Comparison of ENCODE assay signal across 18 cellular contexts in the genomic region with DNA sequence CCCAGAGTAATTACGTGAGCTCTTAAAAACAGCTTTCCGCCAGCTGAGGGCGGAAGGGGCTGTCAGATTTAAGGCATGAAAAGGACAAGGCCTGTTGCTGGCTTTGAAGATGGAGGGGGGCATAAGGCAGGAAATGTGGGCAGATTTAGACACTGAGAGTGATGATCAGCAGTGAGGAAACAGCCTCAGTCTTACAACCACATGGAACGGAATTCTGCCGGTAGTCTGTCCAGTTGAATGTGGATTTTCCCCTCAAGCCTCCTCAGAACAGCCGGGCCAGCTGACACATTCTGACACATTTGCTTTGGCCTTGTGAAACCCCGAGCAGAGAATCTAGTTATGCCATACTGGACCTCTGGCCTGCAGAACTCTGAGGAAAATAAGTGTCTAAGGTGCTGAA. TPM values are rescaled to one million over a fixed set of nuclear protein-coding genes. Genes with fewer than 3 reads are reported as not detected.
A peak's percentile ranks its signal among the peaks of the same experiment; 100 is the strongest.
DNase-seq lines count a peak whose midpoint lies in the region; FAIRE-seq and TF ChIP-seq lines count a peak whose summit lies in the region.
"Had no signal": no experiment of that assay in that cellular context is flagged by ENCODE, and none has a peak within 500 bp of the region (broad histone marks: within the 10 kb centered on the region; RNA-seq: fewer than 3 reads in every experiment).

No MANE protein-coding gene starts in this region.

- H3K4me3 ChIP-seq in foreskin fibroblast (ENCODE audit: low read depth in 1 of 2, low read length in 2 of 2): no peak overlapping the region
- H3K4me3 ChIP-seq: BLaER1, GM12878 had no signal

- no peak overlapping the region for H3K4me3 Mint-ChIP-seq in activated CD4-positive, alpha-beta T cell treated with anti-CD3 and anti-CD28 coated beads, Interleukin-2, amount 10 ng/mL, durations not matched to agents 7 days and 5 days
- H3K4me3 Mint-ChIP-seq: CD8-positive, alpha-beta T cell; HFFc6 had no signal

- H3K4me1 Mint-ChIP-seq in activated CD4-positive, alpha-beta T cell treated with anti-CD3 and anti-CD28 coated beads, Interleukin-2, amount 10 ng/mL, durations not matched to agents 7 days and 5 days: no peaks in the 10 kb centered on the region

- no peaks in the 10 kb centered on the region for H3K9me3 Mint-ChIP-seq in activated CD4-positive, alpha-beta T cell treated with anti-CD3 and anti-CD28 coated beads, Interleukin-2, amount 10 ng/mL, durations not matched to agents 7 days and 5 days
- H3K9me3 Mint-ChIP-seq: CD8-positive, alpha-beta T cell; HFFc6 had no signal

- CTCF ChIA-PET in activated CD4-positive, alpha-beta T cell treated with anti-CD3 and anti-CD28 coated beads, Interleukin-2, amount 10 ng/mL, durations not matched to agents 7 days and 5 days (lab: Charles Lee): interaction anchor here (1.2 kb wide), 1 partner anchor 16 kb away, joined by 3 read pairs; no protein-coding TSS in a partner anchor

- H3K27ac Mint-ChIP-seq in activated CD4-positive, alpha-beta T cell treated with anti-CD3 and anti-CD28 coated beads, Interleukin-2, amount 10 ng/mL, durations not matched to agents 7 days and 5 days: no peak overlapping the region
- H3K27ac Mint-ChIP-seq: CD8-positive, alpha-beta T cell; HFFc6 had no signal

- DNase-seq in NCI-H748 (lab: John Stamatoyannopoulos, UW; ENCODE audit: unreplicated experiment) (peak; percentile 63), NCI-H748 treated with DMSO at 0.1 percent for 48 hours (lab: John Stamatoyannopoulos, UW) (no peak), NCI-H82 treated with DMSO at 0.1 percent for 48 hours (lab: John Stamatoyannopoulos, UW; ENCODE audit: unreplicated experiment) (peak; percentile 87), foreskin fibroblast (peak; percentile 43 to 45), NCI-H2171 (lab: John Stamatoyannopoulos, UW) (no peak), NCI-H1436 treated with DMSO at 0.1 percent for 48 hours (lab: John Stamatoyannopoulos, UW) (no peak), GM12892 (ENCODE audit: insufficient read length) (no peak)
- no peak for DNase-seq in activated CD4-positive, alpha-beta T cell treated with anti-CD3 and anti-CD28 coated beads, Interleukin-2, amount 10 ng/mL, durations not matched to agents 7 days and 5 days
- DNase-seq: CD8-positive, alpha-beta T cell; DND-41; GDM1; HFFc6; NCI-H1092 treated with DMSO at 0.1 percent for 48 hours; NCI-H526 had no signal

- TF ChIP-seq CTCF in foreskin fibroblast (IDR thresholded peaks at IDR 0.05; ENCODE audit: low read depth, low read length): no peak

- TF ChIP-seq POLR2A in GM12892 (IDR thresholded peaks at IDR 0.05; ENCODE audit: low read depth, low read length): no peak

- POLR2A ChIA-PET in activated CD4-positive, alpha-beta T cell treated with anti-CD3 and anti-CD28 coated beads, Interleukin-2, amount 10 ng/mL, durations not matched to agents 7 days and 5 days (lab: Charles Lee): interaction anchor here (0.6 kb wide), 1 partner anchor 16 kb away, joined by 3 read pairs; no protein-coding TSS in a partner anchor

- FAIRE-seq in GM12892 (lab: Jason Lieb, UNC): no peak
- FAIRE-seq: GM12878, H54, HepG2 had no signal

- peaks cover 6% of the 10 kb centered on the region for H3K36me3 Mint-ChIP-seq in activated CD4-positive, alpha-beta T cell treated with anti-CD3 and anti-CD28 coated beads, Interleukin-2, amount 10 ng/mL, durations not matched to agents 7 days and 5 days (ENCODE audit: low read depth)

- no peaks in the 10 kb centered on the region for H3K27me3 Mint-ChIP-seq in activated CD4-positive, alpha-beta T cell treated with anti-CD3 and anti-CD28 coated beads, Interleukin-2, amount 10 ng/mL, durations not matched to agents 7 days and 5 days

RNA-seq across cellular contexts. Expression of a gene that starts 16.6 kb away (rescaled TPM):
- total RNA-seq in activated CD4-positive, alpha-beta T cell treated with anti-CD3 and anti-CD28 coated beads, Interleukin-2, amount 10 ng/mL, durations not matched to agents 7 days and 5 days: 10 to 100 TPM; 35.5 to 39.5 TPM
- polyA plus RNA-seq in GM12892 (2012; ENCODE audit: missing spikeins): 74.9 TPM

Comparison
In these comparisons a context has a peak if more than half of its experiments do, and no peak if none do; other contexts are left out.
1. DNase-seq: peak in NCI-H748 (single experiment), NCI-H82 treated with DMSO at 0.1 percent for 48 hours (single experiment) and foreskin fibroblast (2 of 2); none in NCI-H748 treated with DMSO at 0.1 percent for 48 hours (single experiment), NCI-H2171 (single experiment), activated CD4-positive, alpha-beta T cell treated with anti-CD3 and anti-CD28 coated beads, Interleukin-2, amount 10 ng/mL, durations not matched to agents 7 days and 5 days (single experiment), NCI-H1436 treated with DMSO at 0.1 percent for 48 hours (single experiment) and GM12892 (single experiment).